ENCODE assay signal across 8 cellular contexts in the genomic region with DNA sequence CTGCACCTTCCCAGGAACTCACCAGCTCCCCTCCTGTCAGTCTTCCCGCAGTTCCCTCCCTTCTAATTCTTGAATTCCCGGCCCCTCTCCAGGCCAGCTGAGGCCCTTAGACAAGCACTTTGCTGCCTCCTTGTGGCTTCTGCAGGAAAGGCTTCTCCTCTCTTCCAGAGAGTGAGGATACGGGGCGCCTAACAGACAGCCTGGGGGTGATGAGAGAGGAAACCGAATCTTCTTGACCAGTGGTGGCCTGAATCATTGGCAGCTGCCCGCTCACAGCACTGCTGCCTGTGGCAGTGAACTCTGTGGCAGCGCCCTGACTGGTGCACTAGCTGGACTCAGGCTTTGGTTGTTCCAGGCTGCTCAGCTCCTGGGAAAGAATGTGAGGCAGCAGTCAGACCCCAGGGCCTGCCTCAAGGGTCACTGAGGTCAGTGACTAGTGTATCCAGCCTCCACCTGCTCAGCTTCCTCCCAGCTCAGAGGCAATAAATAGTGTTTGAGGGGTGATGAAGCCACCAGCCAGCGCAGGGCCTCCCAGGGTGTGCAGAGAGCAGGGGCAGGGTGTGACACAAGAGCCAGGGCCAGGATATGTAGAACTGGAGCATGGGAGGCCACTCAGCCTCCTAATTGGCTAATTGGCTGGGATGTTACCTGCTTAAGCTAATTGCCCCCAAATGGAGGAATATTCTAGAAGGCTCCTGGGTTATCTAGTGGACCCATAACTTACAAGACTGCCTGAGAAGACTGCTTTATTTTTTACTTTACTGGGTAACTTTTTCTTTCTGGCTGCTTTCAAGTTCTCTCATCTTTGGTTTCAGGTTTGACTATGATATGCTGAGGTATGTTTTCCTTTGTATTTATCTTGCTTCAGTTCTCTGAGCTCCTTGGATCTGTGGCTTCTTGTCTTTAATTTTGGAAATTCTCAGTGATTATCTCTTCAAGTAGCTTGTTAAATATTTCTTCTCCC. TPM values are rescaled to one million over a fixed set of nuclear protein-coding genes. Genes with fewer than 3 reads are reported as not detected.
DNase-seq lines count a peak whose midpoint lies in the region; ATAC-seq, FAIRE-seq and TF ChIP-seq lines count a peak whose summit lies in the region.

No MANE protein-coding gene starts in this region.

- H3K27me3 ChIP-seq in endothelial cell of umbilical vein (ENCODE audit: control insufficient read depth in 2 of 2, insufficient read depth in 2 of 2, low read length in 2 of 2), result no peaks in the 10 kb centered on the region

- no peak overlapping the region for H3K4me3 Mint-ChIP-seq in activated CD8-positive, alpha-beta memory T cell treated with anti-CD3 and anti-CD28 coated beads, Interleukin-2, amount 10 ng/mL, durations not matched to agents 7 days and 5 days
- H3K4me3 Mint-ChIP-seq in mesothelial cell of epicardium, result no peak overlapping the region
- no peak overlapping the region for H3K4me3 Mint-ChIP-seq in stimulated activated effector memory CD8-positive, alpha-beta T cell treated with anti-CD3 and anti-CD28 coated beads, Interleukin-12 subunit alpha, Interleukin-12 subunit beta, amount 100 ng/mL, for 72 hours

- H3K36me3 ChIP-seq in endothelial cell of umbilical vein (ENCODE audit: control insufficient read depth in 2 of 2, extremely low read depth in 1 of 2, insufficient read depth in 2 of 2, low read length in 2 of 2), result no peaks in the 10 kb centered on the region

- H3K4me2 ChIP-seq in endothelial cell of umbilical vein (ENCODE audit: insufficient read depth, low read length), result no peak overlapping the region

- H3K27ac Mint-ChIP-seq in activated CD8-positive, alpha-beta memory T cell treated with anti-CD3 and anti-CD28 coated beads, Interleukin-2, amount 10 ng/mL, durations not matched to agents 7 days and 5 days, result no peak overlapping the region
- no peak overlapping the region for H3K27ac Mint-ChIP-seq in mesothelial cell of epicardium
- H3K27ac Mint-ChIP-seq in stimulated activated effector memory CD8-positive, alpha-beta T cell treated with anti-CD3 and anti-CD28 coated beads, Interleukin-12 subunit alpha, Interleukin-12 subunit beta, amount 100 ng/mL, for 72 hours, result peak overlapping the region; percentile 48

- dilution Hi-C loops in endothelial cell of umbilical vein (cut with MboI; ENCODE audit: extremely low pct_ligation_motif_present, low sequenced_read_pairs), result no loop called here

- no peaks in the 10 kb centered on the region for H4K20me1 ChIP-seq in endothelial cell of umbilical vein (replicated peaks; ENCODE audit: control insufficient read depth, extremely low read depth, insufficient read depth, low read length)

- H3K79me2 ChIP-seq in endothelial cell of umbilical vein (ENCODE audit: control insufficient read depth, insufficient read depth, low read length), result no peaks in the 10 kb centered on the region

- H3K9ac ChIP-seq in endothelial cell of umbilical vein (replicated peaks; ENCODE audit: extremely low read depth, insufficient read depth, low read length), result no peak overlapping the region

- peak; percentile 51 for ATAC-seq in HG03139 (IDR thresholded peaks at IDR 0.05; ENCODE audit: unreplicated experiment)
- ATAC-seq in activated CD8-positive, alpha-beta memory T cell treated with anti-CD3 and anti-CD28 coated beads, Interleukin-2, amount 10 ng/mL, durations not matched to agents 7 days and 5 days, result peak; percentile 87
- ATAC-seq in stimulated activated effector memory CD8-positive, alpha-beta T cell treated with anti-CD3 and anti-CD28 coated beads, Interleukin-12 subunit alpha, Interleukin-12 subunit beta, amount 100 ng/mL, for 72 hours, result peak; percentile 77

- POLR2A ChIA-PET in endothelial cell of umbilical vein (lab: Charles Lee), result no interaction called here

- intact Hi-C loops in endothelial cell of umbilical vein (cut with micrococcal nuclease), result loop anchor here (1.0 to 2.0 kb wide), 5 partner anchors 28 to 292 kb away; no protein-coding TSS in a partner anchor

- no peak overlapping the region for H3K4me3 ChIP-seq in endothelial cell of umbilical vein (replicated peaks in 1 of 3; ENCODE audit: insufficient read depth in 1 of 3, low read depth in 1 of 3, low read length in 3 of 3)

- peaks cover 20% of the 10 kb centered on the region for H3K4me1 Mint-ChIP-seq in activated CD8-positive, alpha-beta memory T cell treated with anti-CD3 and anti-CD28 coated beads, Interleukin-2, amount 10 ng/mL, durations not matched to agents 7 days and 5 days
- H3K4me1 Mint-ChIP-seq in mesothelial cell of epicardium, result peaks cover 4% of the 10 kb centered on the region
- H3K4me1 Mint-ChIP-seq in stimulated activated effector memory CD8-positive, alpha-beta T cell treated with anti-CD3 and anti-CD28 coated beads, Interleukin-12 subunit alpha, Interleukin-12 subunit beta, amount 100 ng/mL, for 72 hours, result peaks cover 40% of the 10 kb centered on the region

- no peaks in the 10 kb centered on the region for H3K4me1 ChIP-seq in endothelial cell of umbilical vein (ENCODE audit: control insufficient read depth, extremely low read depth, insufficient read depth, low read length)

- H3K36me3 Mint-ChIP-seq in activated CD8-positive, alpha-beta memory T cell treated with anti-CD3 and anti-CD28 coated beads, Interleukin-2, amount 10 ng/mL, durations not matched to agents 7 days and 5 days, result peaks cover 3% of the 10 kb centered on the region
- peaks cover 5% of the 10 kb centered on the region for H3K36me3 Mint-ChIP-seq in mesothelial cell of epicardium
- no peaks in the 10 kb centered on the region for H3K36me3 Mint-ChIP-seq in stimulated activated effector memory CD8-positive, alpha-beta T cell treated with anti-CD3 and anti-CD28 coated beads, Interleukin-12 subunit alpha, Interleukin-12 subunit beta, amount 100 ng/mL, for 72 hours

- no peak for TF ChIP-seq POLR2A in endothelial cell of umbilical vein (IDR thresholded peaks at IDR 0.05; ENCODE audit: low read depth, low read length)

- DNase-seq in D721Med (ENCODE audit: insufficient read length, low spot score) (peak; percentile 70), NCI-H748 treated with DMSO at 0.1 percent for 48 hours (lab: John Stamatoyannopoulos, UW) (peak; percentile 58), endothelial cell of umbilical vein (ENCODE audit: low read depth, low spot score) (peak; percentile 65), mesothelial cell of epicardium (ENCODE audit: low spot score in 2 of 2, unreplicated experiment in 2 of 2) (peak; percentile 50 to 74), NK-92 (lab: John Stamatoyannopoulos, UW; ENCODE audit: unreplicated experiment) (no peak)
- peak; percentile 79 for DNase-seq in activated CD8-positive, alpha-beta memory T cell treated with anti-CD3 and anti-CD28 coated beads, Interleukin-2, amount 10 ng/mL, durations not matched to agents 7 days and 5 days
- peak; percentile 30 to 74 for DNase-seq in stimulated activated effector memory CD8-positive, alpha-beta T cell treated with anti-CD3 and anti-CD28 coated beads, Interleukin-12 subunit alpha, Interleukin-12 subunit beta, amount 100 ng/mL, for 72 hours (ENCODE audit: low spot score in 2 of 2)

- H3K27ac ChIP-seq in endothelial cell of umbilical vein (ENCODE audit: insufficient read depth, low read depth, low read length), result no peak overlapping the region

- no peaks in the 10 kb centered on the region for H3K9me3 ChIP-seq in endothelial cell of umbilical vein (replicated peaks; ENCODE audit: control insufficient read depth, insufficient read depth, low read length)

- FAIRE-seq in D721Med (lab: Jason Lieb, UNC), result no peak
- FAIRE-seq in endothelial cell of umbilical vein (lab: Jason Lieb, UNC), result peak; percentile 90

- no peaks in the 10 kb centered on the region for H3K9me3 Mint-ChIP-seq in activated CD8-positive, alpha-beta memory T cell treated with anti-CD3 and anti-CD28 coated beads, Interleukin-2, amount 10 ng/mL, durations not matched to agents 7 days and 5 days (ENCODE audit: low read depth)
- H3K9me3 Mint-ChIP-seq in mesothelial cell of epicardium, result no peaks in the 10 kb centered on the region
- no peaks in the 10 kb centered on the region for H3K9me3 Mint-ChIP-seq in stimulated activated effector memory CD8-positive, alpha-beta T cell treated with anti-CD3 and anti-CD28 coated beads, Interleukin-12 subunit alpha, Interleukin-12 subunit beta, amount 100 ng/mL, for 72 hours

- H2AFZ ChIP-seq in endothelial cell of umbilical vein (ENCODE audit: low read depth, low read length), result no peak overlapping the region

- TF ChIP-seq CTCF in D721Med (IDR thresholded peaks at IDR 0.05; ENCODE audit: insufficient read depth, missing control alignments) (peak; percentile 97), endothelial cell of umbilical vein (IDR thresholded peaks at IDR 0.05; ENCODE audit: extremely low read depth in 1 of 2, insufficient read depth in 1 of 2, low read depth in 1 of 2, low read length in 2 of 2) (peak; percentile 89 to 90), mesothelial cell of epicardium (IDR thresholded peaks at IDR 0.05; ENCODE audit: unreplicated experiment) (peak; percentile 49)

- BruUV-seq in endothelial cell of umbilical vein (replicated peaks; lab: Mats Ljungman, UMichigan), result no TSS peak

- CTCF ChIA-PET in activated CD8-positive, alpha-beta memory T cell treated with anti-CD3 and anti-CD28 coated beads, Interleukin-2, amount 10 ng/mL, durations not matched to agents 7 days and 5 days (lab: Charles Lee), result interaction anchor here (0.6 to 10.0 kb wide), 33 partner anchors 10 to 669 kb away, joined by 3 to 96 read pairs (median 5); a partner anchor contains a TSS
- CTCF ChIA-PET in endothelial cell of umbilical vein (lab: Charles Lee), result interaction anchor here (0.6 to 7.1 kb wide), 43 partner anchors 8 to 296 kb away, joined by 3 to 181 read pairs (median 5); a partner anchor contains a TSS

- no peaks in the 10 kb centered on the region for H3K27me3 Mint-ChIP-seq in activated CD8-positive, alpha-beta memory T cell treated with anti-CD3 and anti-CD28 coated beads, Interleukin-2, amount 10 ng/mL, durations not matched to agents 7 days and 5 days
- no peaks in the 10 kb centered on the region for H3K27me3 Mint-ChIP-seq in mesothelial cell of epicardium (ENCODE audit: low read depth)

- no peaks in the 10 kb centered on the region for H3K9me1 ChIP-seq in endothelial cell of umbilical vein (replicated peaks; ENCODE audit: control insufficient read depth, extremely low read depth, insufficient read depth, low read length)

RNA-seq across cellular contexts. Expression of a gene that starts 12.9 kb away (rescaled TPM):
- total RNA-seq in activated CD8-positive, alpha-beta memory T cell treated with anti-CD3 and anti-CD28 coated beads, Interleukin-2, amount 10 ng/mL, durations not matched to agents 7 days and 5 days, result 10 to 100 TPM; 70.1 to 72.1 TPM
- total RNA-seq in endothelial cell of umbilical vein, result 71.1 and 78.5 TPM in 2 replicates
- polyA plus RNA-seq in endothelial cell of umbilical vein, result 99.3 and 110 TPM in 2 replicates
- 86.8 and 92.2 TPM in 2 replicates for polyA plus RNA-seq in endothelial cell of umbilical vein (2011; cell fraction: cytosol; rRNA removed)
- polyA plus RNA-seq in endothelial cell of umbilical vein (2011; cell fraction: nucleus; rRNA removed), result 211 and 229 TPM in 2 replicates
- polyA plus RNA-seq in endothelial cell of umbilical vein (2012), result 50.6 and 53.8 TPM in 2 replicates
- 92.6 and 97.7 TPM in 2 replicates for polyA minus RNA-seq in endothelial cell of umbilical vein
- 54.7 TPM for polyA minus RNA-seq in endothelial cell of umbilical vein (2011; cell fraction: cytosol; rRNA and poly(A)+ RNA removed)
- 36.2 and 43.6 TPM in 2 replicates for polyA minus RNA-seq in endothelial cell of umbilical vein (2011; cell fraction: nucleus; rRNA and poly(A)+ RNA removed)
- 65.6 to 72.4 TPM (median 68.1 TPM) in 3 replicates for total RNA-seq in mesothelial cell of epicardium

RNA-seq across cellular contexts. Expression of a gene that starts 24.6 kb away (rescaled TPM):
- not detected for total RNA-seq in activated CD8-positive, alpha-beta memory T cell treated with anti-CD3 and anti-CD28 coated beads, Interleukin-2, amount 10 ng/mL, durations not matched to agents 7 days and 5 days
- total RNA-seq in endothelial cell of umbilical vein (0.21 and 0.33 TPM in 2 replicates), mesothelial cell of epicardium (0.29 to 0.50 TPM (median 0.40 TPM) in 3 replicates)
- polyA plus RNA-seq in endothelial cell of umbilical vein, result 0.10 and 0.11 TPM in 2 replicates
- polyA plus RNA-seq in endothelial cell of umbilical vein (2011; cell fraction: cytosol; rRNA removed), result 0.06 TPM in 2 replicates
- polyA plus RNA-seq in endothelial cell of umbilical vein (2011; cell fraction: nucleus; rRNA removed), result 0.78 and 0.90 TPM in 2 replicates
- polyA plus RNA-seq in endothelial cell of umbilical vein (2012), result 0.16 and 0.56 TPM in 2 replicates
- 0.36 and 0.62 TPM in 2 replicates for polyA minus RNA-seq in endothelial cell of umbilical vein
- polyA minus RNA-seq in endothelial cell of umbilical vein (2011; cell fraction: cytosol; rRNA and poly(A)+ RNA removed), result not detected
- 0.72 and 0.87 TPM in 2 replicates for polyA minus RNA-seq in endothelial cell of umbilical vein (2011; cell fraction: nucleus; rRNA and poly(A)+ RNA removed)

RNA-seq across cellular contexts. Expression of a gene that starts 42.0 kb away (rescaled TPM):
- total RNA-seq in activated CD8-positive, alpha-beta memory T cell treated with anti-CD3 and anti-CD28 coated beads, Interleukin-2, amount 10 ng/mL, durations not matched to agents 7 days and 5 days, result 1 to 10 TPM; 1.1 to 1.2 TPM
- 0.13 and 0.18 TPM in 2 replicates for total RNA-seq in endothelial cell of umbilical vein
- polyA plus RNA-seq in endothelial cell of umbilical vein, result 0.13 and 0.14 TPM in 2 replicates
- 0.14 and 0.18 TPM in 2 replicates for polyA plus RNA-seq in endothelial cell of umbilical vein (2011; cell fraction: cytosol; rRNA removed)
- 0.37 and 0.43 TPM in 2 replicates for polyA plus RNA-seq in endothelial cell of umbilical vein (2011; cell fraction: nucleus; rRNA removed)
- 0.05 and 0.25 TPM in 2 replicates for polyA plus RNA-seq in endothelial cell of umbilical vein (2012)
- 0.06 and 0.07 TPM in 2 replicates for polyA minus RNA-seq in endothelial cell of umbilical vein
- polyA minus RNA-seq in endothelial cell of umbilical vein (2011; cell fraction: cytosol; rRNA and poly(A)+ RNA removed), result not detected
- polyA minus RNA-seq in endothelial cell of umbilical vein (2011; cell fraction: nucleus; rRNA and poly(A)+ RNA removed), result 0.14 TPM in 1 of 2 replicates, not detected in the other
- total RNA-seq in mesothelial cell of epicardium, result 1.8 to 2.5 TPM (median 2.3 TPM) in 3 replicates

RNA-seq across cellular contexts. Expression of a gene that starts 42.5 kb away (rescaled TPM):
- total RNA-seq in activated CD8-positive, alpha-beta memory T cell treated with anti-CD3 and anti-CD28 coated beads, Interleukin-2, amount 10 ng/mL, durations not matched to agents 7 days and 5 days, result 10 to 100 TPM in 1 of 2 experiments, 1 to 10 TPM in 1; 7.8 to 15.2 TPM
- 9.5 and 9.9 TPM in 2 replicates for total RNA-seq in endothelial cell of umbilical vein
- polyA plus RNA-seq in endothelial cell of umbilical vein, result 5.4 TPM in 2 replicates
- 4.3 and 5.3 TPM in 2 replicates for polyA plus RNA-seq in endothelial cell of umbilical vein (2011; cell fraction: cytosol; rRNA removed)
- polyA plus RNA-seq in endothelial cell of umbilical vein (2011; cell fraction: nucleus; rRNA removed), result 32.8 and 33.2 TPM in 2 replicates
- polyA plus RNA-seq in endothelial cell of umbilical vein (2012), result 4.4 and 6.2 TPM in 2 replicates
- 7.8 and 9.3 TPM in 2 replicates for polyA minus RNA-seq in endothelial cell of umbilical vein
- polyA minus RNA-seq in endothelial cell of umbilical vein (2011; cell fraction: cytosol; rRNA and poly(A)+ RNA removed), result 3.9 TPM
- polyA minus RNA-seq in endothelial cell of umbilical vein (2011; cell fraction: nucleus; rRNA and poly(A)+ RNA removed), result 8.2 and 11.7 TPM in 2 replicates
- total RNA-seq in mesothelial cell of epicardium, result 56.7 to 62.0 TPM (median 56.9 TPM) in 3 replicates
